Comparison of ENCODE assay signal across 1 cellular context in the genomic region with DNA sequence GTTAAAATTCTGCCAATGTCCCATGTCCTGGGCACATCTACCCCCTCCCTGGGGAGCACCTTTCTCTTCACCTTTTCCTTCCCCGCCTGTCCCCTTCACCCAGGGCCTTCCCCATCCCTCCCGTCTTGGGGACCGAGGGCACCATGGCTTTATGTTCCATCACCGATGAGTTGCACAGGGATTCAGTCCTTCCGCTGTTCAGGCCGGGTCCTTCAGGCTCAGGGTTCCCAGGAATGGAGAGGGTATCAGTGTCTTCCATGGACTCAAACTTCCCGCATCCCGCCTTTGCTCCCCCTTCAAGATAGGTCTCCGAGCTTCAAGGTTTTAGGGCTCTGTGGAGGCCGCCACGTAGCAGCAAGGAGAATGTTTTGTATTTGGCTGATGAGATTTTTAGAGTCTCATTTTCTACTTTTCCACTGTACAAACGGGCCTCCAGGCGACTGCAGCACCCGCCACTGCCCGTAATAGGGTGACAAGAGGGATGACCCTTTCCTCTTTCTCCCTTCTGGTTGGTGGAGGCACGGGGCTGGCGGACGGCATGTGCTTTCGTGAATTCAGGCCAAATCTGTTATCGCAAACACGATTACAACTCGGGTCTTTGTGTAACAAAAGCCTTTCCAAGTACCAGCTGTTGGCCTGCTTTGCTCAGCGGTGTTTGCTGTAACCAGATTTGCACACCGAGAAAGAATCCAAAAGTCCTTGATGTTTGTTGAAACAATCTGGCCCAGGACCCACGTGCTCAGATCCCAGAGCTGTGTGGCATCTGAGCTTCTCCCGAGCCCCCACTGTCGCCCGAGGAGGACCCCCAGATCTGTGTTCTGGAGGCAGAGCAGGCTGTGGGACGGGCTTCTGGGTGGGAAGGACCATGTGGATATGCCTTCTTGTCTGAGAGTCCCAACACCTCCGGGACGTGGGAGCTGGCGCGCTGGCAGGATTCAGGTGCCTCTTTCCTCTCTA.
TF ChIP-seq lines count a peak whose summit lies in the region.

No MANE protein-coding gene starts in this region.

TF ChIP-seq in H1, 55 proteins besides CTCF, POLR2A, EP300 and RAD21:
- TF ChIP-seq, protein P1, sequence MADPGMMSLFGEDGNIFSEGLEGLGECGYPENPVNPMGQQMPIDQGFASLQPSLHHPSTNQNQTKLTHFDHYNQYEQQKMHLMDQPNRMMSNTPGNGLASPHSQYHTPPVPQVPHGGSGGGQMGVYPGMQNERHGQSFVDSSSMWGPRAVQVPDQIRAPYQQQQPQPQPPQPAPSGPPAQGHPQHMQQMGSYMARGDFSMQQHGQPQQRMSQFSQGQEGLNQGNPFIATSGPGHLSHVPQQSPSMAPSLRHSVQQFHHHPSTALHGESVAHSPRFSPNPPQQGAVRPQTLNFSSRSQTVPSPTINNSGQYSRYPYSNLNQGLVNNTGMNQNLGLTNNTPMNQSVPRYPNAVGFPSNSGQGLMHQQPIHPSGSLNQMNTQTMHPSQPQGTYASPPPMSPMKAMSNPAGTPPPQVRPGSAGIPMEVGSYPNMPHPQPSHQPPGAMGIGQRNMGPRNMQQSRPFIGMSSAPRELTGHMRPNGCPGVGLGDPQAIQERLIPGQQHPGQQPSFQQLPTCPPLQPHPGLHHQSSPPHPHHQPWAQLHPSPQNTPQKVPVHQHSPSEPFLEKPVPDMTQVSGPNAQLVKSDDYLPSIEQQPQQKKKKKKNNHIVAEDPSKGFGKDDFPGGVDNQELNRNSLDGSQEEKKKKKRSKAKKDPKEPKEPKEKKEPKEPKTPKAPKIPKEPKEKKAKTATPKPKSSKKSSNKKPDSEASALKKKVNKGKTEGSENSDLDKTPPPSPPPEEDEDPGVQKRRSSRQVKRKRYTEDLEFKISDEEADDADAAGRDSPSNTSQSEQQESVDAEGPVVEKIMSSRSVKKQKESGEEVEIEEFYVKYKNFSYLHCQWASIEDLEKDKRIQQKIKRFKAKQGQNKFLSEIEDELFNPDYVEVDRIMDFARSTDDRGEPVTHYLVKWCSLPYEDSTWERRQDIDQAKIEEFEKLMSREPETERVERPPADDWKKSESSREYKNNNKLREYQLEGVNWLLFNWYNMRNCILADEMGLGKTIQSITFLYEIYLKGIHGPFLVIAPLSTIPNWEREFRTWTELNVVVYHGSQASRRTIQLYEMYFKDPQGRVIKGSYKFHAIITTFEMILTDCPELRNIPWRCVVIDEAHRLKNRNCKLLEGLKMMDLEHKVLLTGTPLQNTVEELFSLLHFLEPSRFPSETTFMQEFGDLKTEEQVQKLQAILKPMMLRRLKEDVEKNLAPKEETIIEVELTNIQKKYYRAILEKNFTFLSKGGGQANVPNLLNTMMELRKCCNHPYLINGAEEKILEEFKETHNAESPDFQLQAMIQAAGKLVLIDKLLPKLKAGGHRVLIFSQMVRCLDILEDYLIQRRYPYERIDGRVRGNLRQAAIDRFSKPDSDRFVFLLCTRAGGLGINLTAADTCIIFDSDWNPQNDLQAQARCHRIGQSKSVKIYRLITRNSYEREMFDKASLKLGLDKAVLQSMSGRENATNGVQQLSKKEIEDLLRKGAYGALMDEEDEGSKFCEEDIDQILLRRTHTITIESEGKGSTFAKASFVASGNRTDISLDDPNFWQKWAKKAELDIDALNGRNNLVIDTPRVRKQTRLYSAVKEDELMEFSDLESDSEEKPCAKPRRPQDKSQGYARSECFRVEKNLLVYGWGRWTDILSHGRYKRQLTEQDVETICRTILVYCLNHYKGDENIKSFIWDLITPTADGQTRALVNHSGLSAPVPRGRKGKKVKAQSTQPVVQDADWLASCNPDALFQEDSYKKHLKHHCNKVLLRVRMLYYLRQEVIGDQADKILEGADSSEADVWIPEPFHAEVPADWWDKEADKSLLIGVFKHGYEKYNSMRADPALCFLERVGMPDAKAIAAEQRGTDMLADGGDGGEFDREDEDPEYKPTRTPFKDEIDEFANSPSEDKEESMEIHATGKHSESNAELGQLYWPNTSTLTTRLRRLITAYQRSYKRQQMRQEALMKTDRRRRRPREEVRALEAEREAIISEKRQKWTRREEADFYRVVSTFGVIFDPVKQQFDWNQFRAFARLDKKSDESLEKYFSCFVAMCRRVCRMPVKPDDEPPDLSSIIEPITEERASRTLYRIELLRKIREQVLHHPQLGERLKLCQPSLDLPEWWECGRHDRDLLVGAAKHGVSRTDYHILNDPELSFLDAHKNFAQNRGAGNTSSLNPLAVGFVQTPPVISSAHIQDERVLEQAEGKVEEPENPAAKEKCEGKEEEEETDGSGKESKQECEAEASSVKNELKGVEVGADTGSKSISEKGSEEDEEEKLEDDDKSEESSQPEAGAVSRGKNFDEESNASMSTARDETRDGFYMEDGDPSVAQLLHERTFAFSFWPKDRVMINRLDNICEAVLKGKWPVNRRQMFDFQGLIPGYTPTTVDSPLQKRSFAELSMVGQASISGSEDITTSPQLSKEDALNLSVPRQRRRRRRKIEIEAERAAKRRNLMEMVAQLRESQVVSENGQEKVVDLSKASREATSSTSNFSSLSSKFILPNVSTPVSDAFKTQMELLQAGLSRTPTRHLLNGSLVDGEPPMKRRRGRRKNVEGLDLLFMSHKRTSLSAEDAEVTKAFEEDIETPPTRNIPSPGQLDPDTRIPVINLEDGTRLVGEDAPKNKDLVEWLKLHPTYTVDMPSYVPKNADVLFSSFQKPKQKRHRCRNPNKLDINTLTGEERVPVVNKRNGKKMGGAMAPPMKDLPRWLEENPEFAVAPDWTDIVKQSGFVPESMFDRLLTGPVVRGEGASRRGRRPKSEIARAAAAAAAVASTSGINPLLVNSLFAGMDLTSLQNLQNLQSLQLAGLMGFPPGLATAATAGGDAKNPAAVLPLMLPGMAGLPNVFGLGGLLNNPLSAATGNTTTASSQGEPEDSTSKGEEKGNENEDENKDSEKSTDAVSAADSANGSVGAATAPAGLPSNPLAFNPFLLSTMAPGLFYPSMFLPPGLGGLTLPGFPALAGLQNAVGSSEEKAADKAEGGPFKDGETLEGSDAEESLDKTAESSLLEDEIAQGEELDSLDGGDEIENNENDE (IDR thresholded peaks at IDR 0.05; ENCODE audit: insufficient replicate concordance, low read length): no peak
- no peak for TF ChIP-seq SIX5 (IDR thresholded peaks at IDR 0.05; ENCODE audit: low read depth, low read length)
- TF ChIP-seq EZH2 (IDR thresholded peaks at IDR 0.05; ENCODE audit: low read depth, low read length, severe bottlenecking): no peak
- no peak for TF ChIP-seq SP4 (IDR thresholded peaks at IDR 0.05; ENCODE audit: low read length)
- no peak for TF ChIP-seq SP1 (IDR thresholded peaks at IDR 0.05; ENCODE audit: low read depth, low read length)
- TF ChIP-seq CHD2 (IDR thresholded peaks at IDR 0.05; ENCODE audit: low read length): no peak
- TF ChIP-seq SUZ12 (IDR thresholded peaks at IDR 0.05; ENCODE audit: low read length): no peak
- TF ChIP-seq, protein P2, sequence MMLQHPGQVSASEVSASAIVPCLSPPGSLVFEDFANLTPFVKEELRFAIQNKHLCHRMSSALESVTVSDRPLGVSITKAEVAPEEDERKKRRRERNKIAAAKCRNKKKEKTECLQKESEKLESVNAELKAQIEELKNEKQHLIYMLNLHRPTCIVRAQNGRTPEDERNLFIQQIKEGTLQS (IDR thresholded peaks at IDR 0.05; ENCODE audit: insufficient read depth, low read depth, low read length): no peak
- TF ChIP-seq TAF7 (optimal IDR thresholded peaks at IDR 0.05; ENCODE audit: borderline replicate concordance, low read depth, low read length): no peak
- TF ChIP-seq KDM5A (IDR thresholded peaks at IDR 0.05; ENCODE audit: low read length): no peak
- TF ChIP-seq BRCA1 (IDR thresholded peaks at IDR 0.05; ENCODE audit: low read depth, low read length): no peak
- TF ChIP-seq NANOG (IDR thresholded peaks at IDR 0.05; ENCODE audit: insufficient read depth, low read depth, low read length, poor library complexity, severe bottlenecking): no peak
- TF ChIP-seq, protein P3, sequence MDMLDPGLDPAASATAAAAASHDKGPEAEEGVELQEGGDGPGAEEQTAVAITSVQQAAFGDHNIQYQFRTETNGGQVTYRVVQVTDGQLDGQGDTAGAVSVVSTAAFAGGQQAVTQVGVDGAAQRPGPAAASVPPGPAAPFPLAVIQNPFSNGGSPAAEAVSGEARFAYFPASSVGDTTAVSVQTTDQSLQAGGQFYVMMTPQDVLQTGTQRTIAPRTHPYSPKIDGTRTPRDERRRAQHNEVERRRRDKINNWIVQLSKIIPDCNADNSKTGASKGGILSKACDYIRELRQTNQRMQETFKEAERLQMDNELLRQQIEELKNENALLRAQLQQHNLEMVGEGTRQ (IDR thresholded peaks at IDR 0.05; ENCODE audit: low read length): no peak
